In the genomic region with DNA sequence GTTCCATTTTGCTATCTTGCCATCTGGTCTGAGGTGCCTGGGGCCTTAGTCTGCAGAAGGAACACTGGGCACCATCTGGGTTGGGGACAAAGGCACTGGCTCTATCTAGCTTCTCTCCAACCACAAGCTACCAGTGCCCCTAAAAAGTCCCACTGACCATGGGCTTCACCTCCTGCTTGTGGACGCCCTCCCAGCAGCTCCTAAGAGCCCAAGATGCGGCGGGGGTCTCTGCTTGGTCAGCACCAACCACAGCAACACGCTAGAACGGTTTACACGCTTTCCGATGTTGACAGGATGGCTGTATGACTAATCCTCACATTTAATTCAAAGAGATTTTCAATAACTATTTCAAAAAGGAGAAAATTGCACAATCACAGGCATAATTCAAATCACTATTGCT, we compare ENCODE assay signal across 8 cellular contexts.
DNase-seq lines count a peak whose midpoint lies in the region; ATAC-seq and TF ChIP-seq lines count a peak whose summit lies in the region.
"Not testable (repeated sequence)": the region's sequence is repeated elsewhere in the genome, so short reads cannot be mapped to it uniquely, and the experiment has no call there.

No MANE protein-coding gene starts in this region.

- H3K9me3 Mint-ChIP-seq in CD4-positive, CD25-positive, alpha-beta regulatory T cell; HFFc6; activated T-helper 17 cell treated with anti-CD3 and anti-CD28 coated beads, Interleukin-2, amount 50 U/mL, for 72 hours; central memory CD8-positive, alpha-beta T cell; natural killer cell treated with Interleukin-12 subunit alpha and Interleukin-12 subunit beta and Interleukin-15 and Interleukin-18, amount 100 ng/mL, for 72 hours; stimulated activated memory B cell treated with anti-CD40 and anti-IgM and Interleukin-4, amounts not matched to agents 10 μg/mL and 1 μg/mL and 100 μg/mL, for 72 hours: not testable (repeated sequence)

- peak overlapping the region in 3 of 4 donors; percentile 51 to 82 (median 68) for H3K4me3 Mint-ChIP-seq in CD4-positive, CD25-positive, alpha-beta regulatory T cell
- H3K4me3 Mint-ChIP-seq in HFFc6, result peak overlapping the region; percentile 82
- peak overlapping the region; percentile 61 for H3K4me3 Mint-ChIP-seq in activated T-helper 17 cell treated with anti-CD3 and anti-CD28 coated beads, Interleukin-2, amount 50 U/mL, for 72 hours
- H3K4me3 Mint-ChIP-seq in central memory CD8-positive, alpha-beta T cell, result peak overlapping the region; percentile 31
- peak overlapping the region; percentile 47 for H3K4me3 Mint-ChIP-seq in natural killer cell treated with Interleukin-12 subunit alpha and Interleukin-12 subunit beta and Interleukin-15 and Interleukin-18, amount 100 ng/mL, for 72 hours
- peak overlapping the region; percentile 48 for H3K4me3 Mint-ChIP-seq in stimulated activated memory B cell treated with anti-CD40 and anti-IgM and Interleukin-4, amounts not matched to agents 10 μg/mL and 1 μg/mL and 100 μg/mL, for 72 hours

- not testable (repeated sequence) for ATAC-seq in CD4-positive, CD25-positive, alpha-beta regulatory T cell (ENCODE audit: low read depth in 2 of 2); activated T-helper 17 cell treated with anti-CD3 and anti-CD28 coated beads, Interleukin-2, amount 50 U/mL, for 72 hours (replicated peaks); central memory CD8-positive, alpha-beta T cell (replicated peaks; ENCODE audit: extremely low read depth, poor library complexity, severe bottlenecking); heart left ventricle; natural killer cell treated with Interleukin-12 subunit alpha and Interleukin-12 subunit beta and Interleukin-15 and Interleukin-18, amount 100 ng/mL, for 72 hours; stimulated activated memory B cell treated with anti-CD40 and anti-IgM and Interleukin-4, amounts not matched to agents 10 μg/mL and 1 μg/mL and 100 μg/mL, for 72 hours
- ATAC-seq in SK-N-SH treated with all-trans-retinoic acid at 6 μM for 48 hours, result peak; percentile 6; the same call in 2 of the 3 replicates

- H3K4me1 Mint-ChIP-seq in CD4-positive, CD25-positive, alpha-beta regulatory T cell, result peaks cover 0 to 14% (median 2%) of the 10 kb centered on the region in 4 donors
- not testable (repeated sequence) for H3K4me1 Mint-ChIP-seq in HFFc6 (ENCODE audit: low read depth); activated T-helper 17 cell treated with anti-CD3 and anti-CD28 coated beads, Interleukin-2, amount 50 U/mL, for 72 hours; central memory CD8-positive, alpha-beta T cell; natural killer cell treated with Interleukin-12 subunit alpha and Interleukin-12 subunit beta and Interleukin-15 and Interleukin-18, amount 100 ng/mL, for 72 hours (ENCODE audit: low read depth in 2 of 2); stimulated activated memory B cell treated with anti-CD40 and anti-IgM and Interleukin-4, amounts not matched to agents 10 μg/mL and 1 μg/mL and 100 μg/mL, for 72 hours

- not testable (repeated sequence) for H3K36me3 Mint-ChIP-seq in CD4-positive, CD25-positive, alpha-beta regulatory T cell; HFFc6 (ENCODE audit: low read depth); activated T-helper 17 cell treated with anti-CD3 and anti-CD28 coated beads, Interleukin-2, amount 50 U/mL, for 72 hours (ENCODE audit: low read depth); central memory CD8-positive, alpha-beta T cell (ENCODE audit: insufficient read depth); natural killer cell treated with Interleukin-12 subunit alpha and Interleukin-12 subunit beta and Interleukin-15 and Interleukin-18, amount 100 ng/mL, for 72 hours; stimulated activated memory B cell treated with anti-CD40 and anti-IgM and Interleukin-4, amounts not matched to agents 10 μg/mL and 1 μg/mL and 100 μg/mL, for 72 hours

- TF ChIP-seq CTCF in HFFc6 (IDR thresholded peaks at IDR 0.05); heart left ventricle (IDR thresholded peaks at IDR 0.05): not testable (repeated sequence)

- not testable (repeated sequence) for H3K27me3 Mint-ChIP-seq in CD4-positive, CD25-positive, alpha-beta regulatory T cell; HFFc6 (ENCODE audit: insufficient read depth); activated T-helper 17 cell treated with anti-CD3 and anti-CD28 coated beads, Interleukin-2, amount 50 U/mL, for 72 hours; central memory CD8-positive, alpha-beta T cell; natural killer cell treated with Interleukin-12 subunit alpha and Interleukin-12 subunit beta and Interleukin-15 and Interleukin-18, amount 100 ng/mL, for 72 hours; stimulated activated memory B cell treated with anti-CD40 and anti-IgM and Interleukin-4, amounts not matched to agents 10 μg/mL and 1 μg/mL and 100 μg/mL, for 72 hours

- 47 to 68% (median 53%) methylated on average over 7 of the region's 7 CpGs; no CpG with 5 or more reads in 1 of the 4 donors for WGBS in heart left ventricle, 4 donors

- H3K27me3 ChIP-seq in CD4-positive, CD25-positive, alpha-beta regulatory T cell (ENCODE audit: control insufficient read depth, insufficient read depth, low read length); heart left ventricle: not testable (repeated sequence)

- not testable (repeated sequence) for TF ChIP-seq POLR2A in heart left ventricle (IDR thresholded peaks at IDR 0.05)

- H3K36me3 ChIP-seq in CD4-positive, CD25-positive, alpha-beta regulatory T cell (ENCODE audit: control insufficient read depth, insufficient read depth, low read length), result not testable (repeated sequence)
- H3K36me3 ChIP-seq in heart left ventricle, result peaks cover 0 to 14% (median 9%) of the 10 kb centered on the region in 9 donors

- intact Hi-C loops in heart left ventricle (cut with DNase I), result not testable (repeated sequence)

- not testable (repeated sequence) for H3K4me1 ChIP-seq in CD4-positive, CD25-positive, alpha-beta regulatory T cell (ENCODE audit: control insufficient read depth, insufficient read depth, low read length, poor library complexity, severe bottlenecking); heart left ventricle

- peak overlapping the region in 1 of 3 donors; percentile 51 for H3K27ac Mint-ChIP-seq in CD4-positive, CD25-positive, alpha-beta regulatory T cell
- H3K27ac Mint-ChIP-seq in HFFc6; activated T-helper 17 cell treated with anti-CD3 and anti-CD28 coated beads, Interleukin-2, amount 50 U/mL, for 72 hours; central memory CD8-positive, alpha-beta T cell (ENCODE audit: low read depth); natural killer cell treated with Interleukin-12 subunit alpha and Interleukin-12 subunit beta and Interleukin-15 and Interleukin-18, amount 100 ng/mL, for 72 hours; stimulated activated memory B cell treated with anti-CD40 and anti-IgM and Interleukin-4, amounts not matched to agents 10 μg/mL and 1 μg/mL and 100 μg/mL, for 72 hours: not testable (repeated sequence)

- H3K4me3 ChIP-seq in CD4-positive, CD25-positive, alpha-beta regulatory T cell (ENCODE audit: low read depth, low read length), result not testable (repeated sequence)
- peak overlapping the region in 7 of 12 donors; percentile 14 to 49 (median 34) for H3K4me3 ChIP-seq in heart left ventricle

- H3K9me3 ChIP-seq in CD4-positive, CD25-positive, alpha-beta regulatory T cell (ENCODE audit: control insufficient read depth in 2 of 2, low read length in 2 of 2); heart left ventricle: not testable (repeated sequence)

- DNase-seq in CD4-positive, CD25-positive, alpha-beta regulatory T cell; HFFc6; central memory CD8-positive, alpha-beta T cell (ENCODE audit: low spot score in 2 of 2); heart left ventricle; natural killer cell treated with Interleukin-12 subunit alpha and Interleukin-12 subunit beta and Interleukin-15 and Interleukin-18, amount 100 ng/mL, for 72 hours (ENCODE audit: low spot score): not testable (repeated sequence)

- H3K27ac ChIP-seq in CD4-positive, CD25-positive, alpha-beta regulatory T cell (ENCODE audit: insufficient read depth, low read length, poor library complexity, severe bottlenecking); heart left ventricle: not testable (repeated sequence)

Comparison
In these comparisons a context has a peak if more than half of its experiments do, and no peak if none do; other contexts are left out.
1. H3K4me3 Mint-ChIP-seq: peak in every context shown above with its lines; median percentile 82 in HFFc6; 68 in CD4-positive, CD25-positive, alpha-beta regulatory T cell; 61 in activated T-helper 17 cell treated with anti-CD3 and anti-CD28 coated beads, Interleukin-2, amount 50 U/mL, for 72 hours; 48 in stimulated activated memory B cell treated with anti-CD40 and anti-IgM and Interleukin-4, amounts not matched to agents 10 μg/mL and 1 μg/mL and 100 μg/mL, for 72 hours; 47 in natural killer cell treated with Interleukin-12 subunit alpha and Interleukin-12 subunit beta and Interleukin-15 and Interleukin-18, amount 100 ng/mL, for 72 hours; 31 in central memory CD8-positive, alpha-beta T cell.